In the genomic region with DNA sequence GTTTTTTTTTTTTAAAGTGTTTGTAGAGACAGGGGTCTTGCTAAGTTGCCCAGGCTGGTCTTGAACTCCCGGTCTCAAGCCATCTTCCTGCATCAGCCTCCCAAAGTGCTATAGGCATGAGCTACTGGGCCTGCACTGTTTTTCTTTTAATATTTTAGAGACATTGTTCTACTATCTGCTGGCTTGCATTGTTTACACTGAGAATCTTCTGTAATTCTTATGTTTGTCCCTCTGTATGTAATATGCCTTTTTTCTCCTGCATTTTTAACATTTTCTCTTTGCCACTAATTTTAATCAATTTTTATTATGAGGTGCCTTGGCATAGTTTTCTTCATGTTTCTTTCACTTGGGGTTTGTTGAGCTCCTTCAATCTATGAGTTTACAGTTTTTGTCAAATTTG, we compare ENCODE assay signal across 30 cellular contexts.
"Had no signal": no experiment of that assay in that cellular context is flagged by ENCODE, and none has a peak within 500 bp of the region (broad histone marks: within the 10 kb centered on the region; RNA-seq: fewer than 3 reads in every experiment).

No MANE protein-coding gene starts in this region.

- H3K27ac ChIP-seq: colonic mucosa, coronary artery, dorsolateral prefrontal cortex, epithelial cell of prostate, esophagus muscularis mucosa, esophagus squamous epithelium, foreskin keratinocyte, gastrocnemius medialis, gastroesophageal sphincter, heart left ventricle, heart right ventricle, hepatocyte had no signal

- H3K4me3 Mint-ChIP-seq: dendritic cell treated with granulocyte-macrophage colony-stimulating factor and Interleukin-4, amounts not matched to agents 40 ng/mL and 50 ng/mL, for 4 days; effector memory CD8-positive, alpha-beta T cell had no signal

- H3K79me2 ChIP-seq: hepatocyte had no signal

- H3K4me1 ChIP-seq: colonic mucosa, esophagus muscularis mucosa, esophagus squamous epithelium, foreskin keratinocyte, gastrocnemius medialis, gastroesophageal sphincter, heart left ventricle, heart right ventricle had no signal

- H3K4me2 ChIP-seq: hepatocyte had no signal

- H3K9me3 ChIP-seq: colonic mucosa, gastrocnemius medialis had no signal

- DNase-seq: colonic mucosa; cortex of kidney; dermis blood vessel endothelial cell; dorsolateral prefrontal cortex; effector CD4-positive, alpha-beta T cell; effector CD8-positive, alpha-beta T cell; effector memory CD4-positive, alpha-beta T cell; effector memory CD8-positive, alpha-beta T cell; erythroblast; esophagus squamous epithelium; foreskin fibroblast; foreskin keratinocyte; foreskin melanocyte; gastrocnemius medialis; glutamatergic neuron; head of caudate nucleus; heart left ventricle; heart right ventricle; hippocampal formation had no signal

- ATAC-seq: effector memory CD8-positive, alpha-beta T cell; esophagus mucosa; foreskin keratinocyte; gastrocnemius medialis; gastroesophageal sphincter; heart left ventricle; heart right ventricle had no signal

- H2AFZ ChIP-seq: hepatocyte had no signal

- H3K4me3 ChIP-seq: colonic mucosa, coronary artery, dorsolateral prefrontal cortex, esophagus muscularis mucosa, esophagus squamous epithelium, gastrocnemius medialis, gastroesophageal sphincter, heart left ventricle, heart right ventricle, hepatocyte had no signal

- FAIRE-seq: colon, endometrium, endothelial cell of umbilical vein, frontal cortex had no signal

- H3K27ac Mint-ChIP-seq: dendritic cell treated with granulocyte-macrophage colony-stimulating factor and Interleukin-4, amounts not matched to agents 40 ng/mL and 50 ng/mL, for 4 days; effector memory CD8-positive, alpha-beta T cell had no signal

- H3K36me3 ChIP-seq: colonic mucosa, esophagus muscularis mucosa, esophagus squamous epithelium, gastrocnemius medialis, gastroesophageal sphincter, heart left ventricle, heart right ventricle had no signal

- H3K27me3 ChIP-seq: colonic mucosa, dorsolateral prefrontal cortex, esophagus muscularis mucosa, esophagus squamous epithelium, foreskin keratinocyte, gastroesophageal sphincter, heart left ventricle, heart right ventricle, hepatocyte had no signal
